ENCODE assay signal across 1 cellular context in genomic region chr5:113489299-113489698, GRCh38.
TF ChIP-seq lines count a peak whose summit lies in the region.

No MANE protein-coding gene starts in this region.

TF ChIP-seq in GM23338, 12 proteins besides CTCF, POLR2A, EP300 and RAD21 (continued from another document):
- no peak for TF ChIP-seq ZNF462 (CRISPR knock-in tag; IDR thresholded peaks at IDR 0.05)
- TF ChIP-seq CREB1 (CRISPR knock-in tag; IDR thresholded peaks at IDR 0.05; ENCODE audit: low read depth), result no peak
- TF ChIP-seq ZNF331 (CRISPR knock-in tag; IDR thresholded peaks at IDR 0.05; ENCODE audit: low read depth), result no peak
- TF ChIP-seq JUNB (IDR thresholded peaks at IDR 0.05; ENCODE audit: unreplicated experiment), result no peak
- TF ChIP-seq REST (IDR thresholded peaks at IDR 0.05; ENCODE audit: unreplicated experiment), result no peak
- TF ChIP-seq STAT1 (IDR thresholded peaks at IDR 0.05; ENCODE audit: unreplicated experiment), result no peak
- no peak for TF ChIP-seq ZNF114 (CRISPR knock-in tag; IDR thresholded peaks at IDR 0.05)
- TF ChIP-seq EZH2phosphoT487 (IDR thresholded peaks at IDR 0.05; ENCODE audit: unreplicated experiment), result no peak
- TF ChIP-seq POLR2AphosphoS5 (IDR thresholded peaks at IDR 0.05; ENCODE audit: low read depth), result no peak
